ENCODE assay signal across 1 cellular context in the genomic region with DNA sequence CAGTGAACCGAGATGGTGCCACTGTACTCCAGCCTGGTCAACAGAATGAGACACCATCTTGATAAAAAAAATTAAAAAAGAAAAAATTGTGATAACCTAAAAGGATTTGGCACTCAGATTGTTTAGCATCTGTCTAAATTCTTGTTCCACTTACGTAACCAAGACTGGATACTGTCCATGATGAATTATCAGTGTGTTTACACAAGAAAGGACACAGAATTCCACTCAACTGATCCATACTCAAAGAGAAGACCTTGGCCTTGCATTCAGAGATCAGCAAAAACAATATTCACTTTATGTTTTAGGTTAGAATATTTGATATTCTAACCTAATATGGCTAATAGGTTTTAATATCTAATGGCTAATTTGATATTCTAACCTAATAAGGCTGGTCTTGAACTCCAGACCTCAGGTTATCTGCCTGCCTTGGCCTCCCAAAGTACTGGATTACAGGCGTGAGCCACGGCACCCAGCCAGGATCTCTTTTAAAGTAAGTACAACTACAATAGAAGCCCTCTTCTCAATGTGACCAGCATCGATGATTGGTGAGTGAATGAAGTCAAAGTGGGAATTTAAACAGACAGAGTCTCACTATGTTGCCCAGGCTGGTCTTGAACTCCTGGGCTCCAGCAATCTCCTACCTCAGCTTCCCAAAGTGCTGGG.
TF ChIP-seq lines count a peak whose summit lies in the region.

No MANE protein-coding gene starts in this region.

TF ChIP-seq in IMR-90, 13 proteins besides CTCF, POLR2A, EP300 and RAD21:
- TF ChIP-seq, protein P1, sequence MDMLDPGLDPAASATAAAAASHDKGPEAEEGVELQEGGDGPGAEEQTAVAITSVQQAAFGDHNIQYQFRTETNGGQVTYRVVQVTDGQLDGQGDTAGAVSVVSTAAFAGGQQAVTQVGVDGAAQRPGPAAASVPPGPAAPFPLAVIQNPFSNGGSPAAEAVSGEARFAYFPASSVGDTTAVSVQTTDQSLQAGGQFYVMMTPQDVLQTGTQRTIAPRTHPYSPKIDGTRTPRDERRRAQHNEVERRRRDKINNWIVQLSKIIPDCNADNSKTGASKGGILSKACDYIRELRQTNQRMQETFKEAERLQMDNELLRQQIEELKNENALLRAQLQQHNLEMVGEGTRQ (IDR thresholded peaks at IDR 0.05; ENCODE audit: low read depth, low read length), result no peak
- no peak for TF ChIP-seq RCOR1 (IDR thresholded peaks at IDR 0.05; ENCODE audit: insufficient replicate concordance, low read length)
- TF ChIP-seq CEBPB (IDR thresholded peaks at IDR 0.05; ENCODE audit: low read depth, low read length), result peak; percentile 40; the same call in 1 of the 2 replicates
- TF ChIP-seq FOS (IDR thresholded peaks at IDR 0.05; ENCODE audit: low read depth, low read length), result no peak
- TF ChIP-seq BHLHE40 (IDR thresholded peaks at IDR 0.05; ENCODE audit: low read depth, low read length), result no peak
- no peak for TF ChIP-seq SMC3 (IDR thresholded peaks at IDR 0.05; ENCODE audit: low read depth, low read length)
- no peak for TF ChIP-seq MAFK (IDR thresholded peaks at IDR 0.05; ENCODE audit: low read depth, low read length)
- TF ChIP-seq, protein P2, sequence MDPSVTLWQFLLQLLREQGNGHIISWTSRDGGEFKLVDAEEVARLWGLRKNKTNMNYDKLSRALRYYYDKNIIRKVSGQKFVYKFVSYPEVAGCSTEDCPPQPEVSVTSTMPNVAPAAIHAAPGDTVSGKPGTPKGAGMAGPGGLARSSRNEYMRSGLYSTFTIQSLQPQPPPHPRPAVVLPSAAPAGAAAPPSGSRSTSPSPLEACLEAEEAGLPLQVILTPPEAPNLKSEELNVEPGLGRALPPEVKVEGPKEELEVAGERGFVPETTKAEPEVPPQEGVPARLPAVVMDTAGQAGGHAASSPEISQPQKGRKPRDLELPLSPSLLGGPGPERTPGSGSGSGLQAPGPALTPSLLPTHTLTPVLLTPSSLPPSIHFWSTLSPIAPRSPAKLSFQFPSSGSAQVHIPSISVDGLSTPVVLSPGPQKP (IDR thresholded peaks at IDR 0.05; ENCODE audit: borderline replicate concordance, low read depth, low read length), result no peak
